ENCODE assay signal across 7 cellular contexts in genomic region chr1:63148825-63149645, GRCh38.
DNase-seq lines count a peak whose midpoint lies in the region; ATAC-seq and TF ChIP-seq lines count a peak whose summit lies in the region.

No MANE protein-coding gene starts in this region.

- intact Hi-C loops in sciatic nerve (cut with DNase I): no loop called here

- H3K4me3 ChIP-seq in Jurkat, Clone E6-1 (ENCODE audit: low read length): no peak overlapping the region
- H3K4me3 ChIP-seq in fibroblast of the aortic adventitia (ENCODE audit: low read depth, low read length): no peak overlapping the region

- DNase-seq in Daoy (ENCODE audit: low read depth) (peak; percentile 49), SKM-1 (lab: John Stamatoyannopoulos, UW; ENCODE audit: unreplicated experiment) (peak; percentile 16), fibroblast of the aortic adventitia (ENCODE audit: low read depth) (peak; percentile 67), sciatic nerve (ENCODE audit: low spot score) (peak; percentile 61)
- DNase-seq in Jurkat, Clone E6-1 (ENCODE audit: low read depth, low spot score): peak; percentile 8
- no peak for DNase-seq in central memory CD4-positive, alpha-beta T cell

- TF ChIP-seq CTCF in fibroblast of the aortic adventitia (IDR thresholded peaks at IDR 0.05; ENCODE audit: insufficient read depth, low read length): peak; percentile 80

- peak; percentile 74 for ATAC-seq in GM19438 (IDR thresholded peaks at IDR 0.05; ENCODE audit: low read depth, unreplicated experiment)
- peak; percentile 62 for ATAC-seq in sciatic nerve
